In the genomic region with DNA sequence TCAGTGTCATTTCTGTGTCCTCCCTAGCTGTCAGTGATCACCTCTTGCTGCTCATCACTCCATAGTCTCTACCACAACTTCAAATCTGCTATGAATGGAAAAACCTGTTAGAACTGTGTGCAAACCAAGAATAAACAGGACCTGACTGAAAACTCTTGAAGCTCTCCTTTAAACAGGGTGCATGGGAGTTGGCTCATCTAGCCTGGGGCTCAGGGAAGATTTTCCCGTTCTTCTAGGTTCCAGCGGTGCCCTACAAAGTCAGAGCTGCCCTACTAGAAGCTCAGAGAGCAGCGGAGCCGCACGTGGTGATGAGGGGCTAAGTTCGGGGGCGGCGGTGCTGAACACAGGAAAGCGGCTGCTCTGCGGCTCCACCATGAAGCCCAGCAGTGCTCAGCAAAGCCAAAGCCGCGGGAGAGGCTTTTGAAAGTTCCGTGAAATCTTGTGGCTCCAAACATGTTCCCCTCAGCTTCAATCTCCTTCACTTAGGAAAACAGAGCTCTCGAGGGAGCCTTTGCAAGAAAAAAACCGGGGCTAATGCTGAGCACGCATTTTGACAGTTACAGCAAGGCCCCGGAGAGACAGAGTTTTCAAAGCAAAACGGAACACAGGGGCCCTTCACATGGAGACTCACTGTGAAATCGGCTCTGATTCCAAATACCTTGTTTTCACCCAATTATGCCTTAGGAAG, we compare ENCODE assay signal across 23 cellular contexts. TPM values are rescaled to one million over a fixed set of nuclear protein-coding genes. Genes with fewer than 3 reads are reported as not detected.
DNase-seq lines count a peak whose midpoint lies in the region; ATAC-seq and TF ChIP-seq lines count a peak whose summit lies in the region.
"Had no signal": no experiment of that assay in that cellular context is flagged by ENCODE, and none has a peak within 500 bp of the region (broad histone marks: within the 10 kb centered on the region; RNA-seq: fewer than 3 reads in every experiment).

No MANE protein-coding gene starts in this region.

- POLR2A ChIA-PET in WTC11 (lab: Charles Lee), result no interaction called here
- POLR2A ChIA-PET in Caco-2 (lab: Charles Lee), result no interaction called here

- peaks cover 96% of the 10 kb centered on the region for H3K36me3 Mint-ChIP-seq in activated T-cell treated with anti-CD3 and anti-CD28 coated beads, Interleukin-2, amount 50 U/mL, for 24 hours (ENCODE audit: low read depth)
- H3K36me3 Mint-ChIP-seq in WTC11 (peaks cover 2% of the 10 kb centered on the region; the same call in 1 of the 2 replicates), Caco-2 (ENCODE audit: insufficient read depth, unreplicated experiment) (peaks cover 5% of the 10 kb centered on the region)

- BruUV-seq in Caco-2 (replicated peaks; lab: Mats Ljungman, UMichigan), result no TSS peak

- H3K9me3 Mint-ChIP-seq in activated T-cell treated with anti-CD3 and anti-CD28 coated beads, Interleukin-2, amount 50 U/mL, for 24 hours, result no peaks in the 10 kb centered on the region
- no peaks in the 10 kb centered on the region for H3K9me3 Mint-ChIP-seq in WTC11
- H3K9me3 Mint-ChIP-seq in stimulated activated naive CD8-positive, alpha-beta T cell treated with anti-CD3 and anti-CD28 coated beads, Interleukin-15, amount 100 ng/mL, for 72 hours, result no peaks in the 10 kb centered on the region
- H3K9me3 Mint-ChIP-seq in Caco-2 (ENCODE audit: unreplicated experiment), result no peaks in the 10 kb centered on the region

- TF ChIP-seq CTCF in WTC11 (IDR thresholded peaks at IDR 0.05) (no peak), Caco-2 (IDR thresholded peaks at IDR 0.05; ENCODE audit: insufficient read depth in 1 of 2, low read depth in 1 of 2, low read length in 1 of 2, severe bottlenecking in 1 of 2, unreplicated experiment in 1 of 2) (no peak)

- CTCF ChIA-PET in WTC11 (lab: Charles Lee), result no interaction called here
- CTCF ChIA-PET in Caco-2 (lab: Charles Lee), result no interaction called here

- H3K4me3 ChIP-seq in Caco-2 (ENCODE audit: low read depth, low read length), result no peak overlapping the region
- H3K4me3 ChIP-seq: A549, lower lobe of right lung, SJCRH30, suprapubic skin, vagina had no signal

- peak overlapping the region; percentile 86 for H3K27ac Mint-ChIP-seq in activated T-cell treated with anti-CD3 and anti-CD28 coated beads, Interleukin-2, amount 50 U/mL, for 24 hours
- peak overlapping the region; percentile 76; the same call in 1 of the 2 replicates for H3K27ac Mint-ChIP-seq in WTC11
- H3K27ac Mint-ChIP-seq in stimulated activated naive CD8-positive, alpha-beta T cell treated with anti-CD3 and anti-CD28 coated beads, Interleukin-15, amount 100 ng/mL, for 72 hours, result peak overlapping the region; percentile 81 to 93
- no peak overlapping the region for H3K27ac Mint-ChIP-seq in Caco-2 (ENCODE audit: unreplicated experiment)
- H3K27ac Mint-ChIP-seq: B cell had no signal

- H3K4me3 Mint-ChIP-seq in activated T-cell treated with anti-CD3 and anti-CD28 coated beads, Interleukin-2, amount 50 U/mL, for 24 hours, result peak overlapping the region; percentile 5
- H3K4me3 Mint-ChIP-seq in WTC11 (no peak overlapping the region), Caco-2 (ENCODE audit: unreplicated experiment) (no peak overlapping the region)
- peak overlapping the region; percentile 69 to 70 for H3K4me3 Mint-ChIP-seq in stimulated activated naive CD8-positive, alpha-beta T cell treated with anti-CD3 and anti-CD28 coated beads, Interleukin-15, amount 100 ng/mL, for 72 hours
- H3K4me3 Mint-ChIP-seq: B cell had no signal

- DNase-seq in activated T-cell treated with anti-CD3 and anti-CD28 coated beads, Interleukin-2, amount 50 U/mL, for 24 hours, result no peak
- DNase-seq in activated T-cell treated with anti-CD3 and anti-CD28 coated beads for 4 hours, result no peak
- DNase-seq in WTC11 (ENCODE audit: low spot score), result no peak
- no peak for DNase-seq in stimulated activated naive CD8-positive, alpha-beta T cell treated with anti-CD3 and anti-CD28 coated beads, Interleukin-15, amount 100 ng/mL, for 72 hours
- DNase-seq in mesenteric fat pad (ENCODE audit: low spot score), result no peak
- DNase-seq in Caco-2, result no peak
- DNase-seq: activated CD4-positive, alpha-beta T cell treated with anti-CD3 and anti-CD28 coated beads for 1 hour; activated effector memory CD4-positive, alpha-beta T cell treated with anti-CD3 and anti-CD28 coated beads, Interleukin-2, amount 50 U/mL, for 16 hours; dermis blood vessel endothelial cell; head of caudate nucleus; IMR-90; kidney glomerular epithelial cell; lower lobe of right lung; NCI-H1105; NCI-H2029 treated with DMSO at 0.1 percent for 48 hours; NCI-H226; SJCRH30 had no signal

- no peaks in the 10 kb centered on the region for H3K27me3 ChIP-seq in Caco-2 (replicated peaks; ENCODE audit: control insufficient read depth, insufficient read depth, low read length)
- H3K27me3 ChIP-seq: suprapubic skin, vagina had no signal

- peaks cover 59% of the 10 kb centered on the region for H3K4me1 Mint-ChIP-seq in activated T-cell treated with anti-CD3 and anti-CD28 coated beads, Interleukin-2, amount 50 U/mL, for 24 hours (ENCODE audit: low read depth)
- H3K4me1 Mint-ChIP-seq in WTC11 (peaks cover 11% of the 10 kb centered on the region), Caco-2 (ENCODE audit: low read depth, unreplicated experiment) (no peaks in the 10 kb centered on the region)
- peaks cover 100% of the 10 kb centered on the region for H3K4me1 Mint-ChIP-seq in stimulated activated naive CD8-positive, alpha-beta T cell treated with anti-CD3 and anti-CD28 coated beads, Interleukin-15, amount 100 ng/mL, for 72 hours

- H3K4me1 ChIP-seq in Caco-2, result no peaks in the 10 kb centered on the region
- H3K4me1 ChIP-seq: A549, SJCRH30 had no signal

- no peaks in the 10 kb centered on the region for H3K9me3 ChIP-seq in Caco-2
- H3K9me3 ChIP-seq: A549, lower lobe of right lung, SJCRH30, suprapubic skin, vagina had no signal

- ATAC-seq in WTC11, result no peak
- peak; percentile 73 for ATAC-seq in esophagus mucosa
- no peak for ATAC-seq in stimulated activated naive CD8-positive, alpha-beta T cell treated with anti-CD3 and anti-CD28 coated beads, Interleukin-15, amount 100 ng/mL, for 72 hours
- no peak for ATAC-seq in GM18909 (IDR thresholded peaks at IDR 0.05; ENCODE audit: poor library complexity, unreplicated experiment)
- ATAC-seq: A549, lower lobe of right lung had no signal

- intact Hi-C loops in Caco-2 (cut with micrococcal nuclease; ENCODE audit: unreplicated experiment), result no loop called here

- no peaks in the 10 kb centered on the region for H3K36me3 ChIP-seq in Caco-2 (ENCODE audit: control insufficient read depth, insufficient read depth, low read length)
- H3K36me3 ChIP-seq: SJCRH30 had no signal

- no peaks in the 10 kb centered on the region for H3K27me3 Mint-ChIP-seq in activated T-cell treated with anti-CD3 and anti-CD28 coated beads, Interleukin-2, amount 50 U/mL, for 24 hours
- H3K27me3 Mint-ChIP-seq in WTC11 (ENCODE audit: low read depth), result no peaks in the 10 kb centered on the region
- H3K27me3 Mint-ChIP-seq in stimulated activated naive CD8-positive, alpha-beta T cell treated with anti-CD3 and anti-CD28 coated beads, Interleukin-15, amount 100 ng/mL, for 72 hours, result no peaks in the 10 kb centered on the region
- no peaks in the 10 kb centered on the region for H3K27me3 Mint-ChIP-seq in Caco-2 (ENCODE audit: insufficient read depth, unreplicated experiment)
- H3K27me3 Mint-ChIP-seq: B cell had no signal

TF ChIP-seq in WTC11, 78 proteins besides CTCF, POLR2A, EP300 and RAD21:
- TF ChIP-seq, protein P1, sequence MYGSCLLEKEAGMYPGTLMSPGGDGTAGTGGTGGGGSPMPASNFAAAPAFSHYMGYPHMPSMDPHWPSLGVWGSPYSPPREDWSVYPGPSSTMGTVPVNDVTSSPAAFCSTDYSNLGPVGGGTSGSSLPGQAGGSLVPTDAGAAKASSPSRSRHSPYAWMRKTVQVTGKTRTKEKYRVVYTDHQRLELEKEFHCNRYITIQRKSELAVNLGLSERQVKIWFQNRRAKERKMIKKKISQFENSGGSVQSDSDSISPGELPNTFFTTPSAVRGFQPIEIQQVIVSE (CRISPR knock-in tag; IDR thresholded peaks at IDR 0.05; ENCODE audit: borderline replicate concordance), result no peak
- TF ChIP-seq, protein P2, sequence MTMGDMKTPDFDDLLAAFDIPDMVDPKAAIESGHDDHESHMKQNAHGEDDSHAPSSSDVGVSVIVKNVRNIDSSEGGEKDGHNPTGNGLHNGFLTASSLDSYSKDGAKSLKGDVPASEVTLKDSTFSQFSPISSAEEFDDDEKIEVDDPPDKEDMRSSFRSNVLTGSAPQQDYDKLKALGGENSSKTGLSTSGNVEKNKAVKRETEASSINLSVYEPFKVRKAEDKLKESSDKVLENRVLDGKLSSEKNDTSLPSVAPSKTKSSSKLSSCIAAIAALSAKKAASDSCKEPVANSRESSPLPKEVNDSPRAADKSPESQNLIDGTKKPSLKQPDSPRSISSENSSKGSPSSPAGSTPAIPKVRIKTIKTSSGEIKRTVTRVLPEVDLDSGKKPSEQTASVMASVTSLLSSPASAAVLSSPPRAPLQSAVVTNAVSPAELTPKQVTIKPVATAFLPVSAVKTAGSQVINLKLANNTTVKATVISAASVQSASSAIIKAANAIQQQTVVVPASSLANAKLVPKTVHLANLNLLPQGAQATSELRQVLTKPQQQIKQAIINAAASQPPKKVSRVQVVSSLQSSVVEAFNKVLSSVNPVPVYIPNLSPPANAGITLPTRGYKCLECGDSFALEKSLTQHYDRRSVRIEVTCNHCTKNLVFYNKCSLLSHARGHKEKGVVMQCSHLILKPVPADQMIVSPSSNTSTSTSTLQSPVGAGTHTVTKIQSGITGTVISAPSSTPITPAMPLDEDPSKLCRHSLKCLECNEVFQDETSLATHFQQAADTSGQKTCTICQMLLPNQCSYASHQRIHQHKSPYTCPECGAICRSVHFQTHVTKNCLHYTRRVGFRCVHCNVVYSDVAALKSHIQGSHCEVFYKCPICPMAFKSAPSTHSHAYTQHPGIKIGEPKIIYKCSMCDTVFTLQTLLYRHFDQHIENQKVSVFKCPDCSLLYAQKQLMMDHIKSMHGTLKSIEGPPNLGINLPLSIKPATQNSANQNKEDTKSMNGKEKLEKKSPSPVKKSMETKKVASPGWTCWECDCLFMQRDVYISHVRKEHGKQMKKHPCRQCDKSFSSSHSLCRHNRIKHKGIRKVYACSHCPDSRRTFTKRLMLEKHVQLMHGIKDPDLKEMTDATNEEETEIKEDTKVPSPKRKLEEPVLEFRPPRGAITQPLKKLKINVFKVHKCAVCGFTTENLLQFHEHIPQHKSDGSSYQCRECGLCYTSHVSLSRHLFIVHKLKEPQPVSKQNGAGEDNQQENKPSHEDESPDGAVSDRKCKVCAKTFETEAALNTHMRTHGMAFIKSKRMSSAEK (CRISPR knock-in tag; IDR thresholded peaks at IDR 0.05; ENCODE audit: borderline replicate concordance), result no peak
- TF ChIP-seq MYBL2 (CRISPR knock-in tag; IDR thresholded peaks at IDR 0.05) (no peak), ZBTB21 (CRISPR knock-in tag; IDR thresholded peaks at IDR 0.05; ENCODE audit: borderline replicate concordance) (no peak), JAZF1 (CRISPR knock-in tag; IDR thresholded peaks at IDR 0.05) (no peak)

RNA-seq across cellular contexts. Expression of a gene that starts 30.5 kb away (rescaled TPM):
- 21.6 to 23.1 TPM (median 22.6 TPM) in 3 replicates for total RNA-seq in WTC11 (2021)
- total RNA-seq in esophagus mucosa, result 33.9 TPM
- total RNA-seq in mesenteric fat pad, result 18.1 TPM
- total RNA-seq in Caco-2 (2022), result 22.6 and 23.2 TPM in 2 replicates
- total RNA-seq: SJCRH30 had no signal

Comparison
In these comparisons a context has a peak if more than half of its experiments do, and no peak if none do; other contexts are left out.
1. H3K4me3 Mint-ChIP-seq: peak in activated T-cell treated with anti-CD3 and anti-CD28 coated beads, Interleukin-2, amount 50 U/mL, for 24 hours (single experiment) and stimulated activated naive CD8-positive, alpha-beta T cell treated with anti-CD3 and anti-CD28 coated beads, Interleukin-15, amount 100 ng/mL, for 72 hours (2 of 2); none in WTC11 (single experiment) and Caco-2 (single experiment).